20 cellular contexts compared by ENCODE assay signal in the genomic region with DNA sequence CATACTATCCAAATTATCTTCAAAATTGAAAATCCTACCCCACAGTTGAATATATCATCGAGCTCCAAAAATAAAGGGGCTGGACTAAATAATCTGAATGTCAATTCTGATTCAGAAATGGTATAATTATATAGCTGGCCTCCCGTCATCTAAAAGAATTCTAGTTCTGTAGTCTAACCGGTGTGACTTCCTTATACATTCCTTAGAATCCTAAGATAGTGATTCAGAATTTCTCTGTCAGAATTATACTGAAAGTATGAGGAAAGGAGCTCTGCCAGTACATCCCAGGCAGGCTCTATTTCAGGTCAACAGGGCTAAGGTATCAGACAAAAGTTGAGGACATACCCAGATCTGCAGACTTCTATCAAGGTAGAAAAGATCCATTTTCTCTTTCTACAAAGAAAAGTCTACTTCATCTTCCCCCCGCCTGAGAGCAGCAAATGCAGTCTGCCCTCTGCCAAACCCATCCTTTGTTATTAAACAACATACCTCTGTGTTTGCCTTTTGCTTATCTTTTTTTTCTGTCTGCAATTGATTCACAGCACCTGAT.
DNase-seq lines count a peak whose midpoint lies in the region; ATAC-seq and TF ChIP-seq lines count a peak whose summit lies in the region.
"Had no signal": no experiment of that assay in that cellular context is flagged by ENCODE, and none has a peak within 500 bp of the region (broad histone marks: within the 10 kb centered on the region; RNA-seq: fewer than 3 reads in every experiment).

No MANE protein-coding gene starts in this region.

- H3K27ac ChIP-seq in RWPE2 (ENCODE audit: poor library complexity, severe bottlenecking) (peak overlapping the region; percentile 67), epithelial cell of prostate (peak overlapping the region; percentile 71), transverse colon (no peak overlapping the region)
- H3K27ac ChIP-seq: heart right ventricle, psoas muscle had no signal

- H3K9me3 ChIP-seq in RWPE2 (ENCODE audit: severe bottlenecking) (no peaks in the 10 kb centered on the region), transverse colon (no peaks in the 10 kb centered on the region)
- H3K9me3 ChIP-seq: psoas muscle had no signal

- H3K4me3 ChIP-seq in RWPE2 (ENCODE audit: severe bottlenecking) (no peak overlapping the region), transverse colon (no peak overlapping the region)
- H3K4me3 ChIP-seq: heart right ventricle, psoas muscle had no signal

- peaks cover 15% of the 10 kb centered on the region for H3K4me1 ChIP-seq in RWPE2 (ENCODE audit: insufficient read depth, poor library complexity, severe bottlenecking)
- H3K4me1 ChIP-seq in transverse colon = no peaks in the 10 kb centered on the region
- H3K4me1 ChIP-seq: psoas muscle had no signal

- 72 to 81% methylated on average over 4 of the region's 4 CpGs for WGBS in transverse colon (ENCODE audit: low coverage in 1 of 2), 2 donors

- peak; percentile 99 for ATAC-seq in RWPE2 (ENCODE audit: low read depth)
- ATAC-seq in GM18873 (IDR thresholded peaks at IDR 0.05; ENCODE audit: low FRiP score, unreplicated experiment) = no peak
- ATAC-seq: activated CD8-positive, alpha-beta T cell treated with anti-CD3 and anti-CD28 coated beads for 36 hours; heart right ventricle; psoas muscle; WTC11 had no signal

- DNase-seq in GM03348 (ENCODE audit: low spot score) = peak; percentile 35
- no peak for DNase-seq in RWPE2 (ENCODE audit: low spot score)
- DNase-seq in epithelial cell of prostate (ENCODE audit: low read depth, low spot score) = no peak
- DNase-seq in renal cortical epithelial cell (ENCODE audit: low read depth) = peak; percentile 36
- no peak for DNase-seq in transverse colon
- DNase-seq in NCI-H2227 (lab: John Stamatoyannopoulos, UW; ENCODE audit: unreplicated experiment) = no peak
- DNase-seq in activated CD4-positive, alpha-beta T cell treated with anti-CD3 and anti-CD28 coated beads, Interleukin-2, amount 50 U/mL, for 48 hours = no peak
- DNase-seq: activated CD8-positive, alpha-beta T cell treated with anti-CD3 and anti-CD28 coated beads for 36 hours; activated T-cell treated with anti-CD3 and anti-CD28 coated beads, Interleukin-2, amount 50 U/mL, for 24 hours; C1 segment of cervical spinal cord; DMS153; heart right ventricle; islet precursor cell; midbrain; NCI-H187; NCI-H446 treated with DMSO at 0.1 percent for 48 hours; psoas muscle; Right ventricle myocardium superior had no signal

- H3K36me3 ChIP-seq in RWPE2 (ENCODE audit: low read depth) = no peaks in the 10 kb centered on the region
- no peaks in the 10 kb centered on the region for H3K36me3 ChIP-seq in transverse colon
- H3K36me3 ChIP-seq: heart right ventricle had no signal

- no peak for TF ChIP-seq EP300 in transverse colon (IDR thresholded peaks at IDR 0.05; ENCODE audit: low read depth)

- TF ChIP-seq POLR2A in transverse colon (IDR thresholded peaks at IDR 0.05) = no peak

- in situ Hi-C loops in transverse colon (cut with MboI; ENCODE audit: low pct_ligation_motif_present in 1 of 4, low pct_unique_long_range_greater_than_20kb in 1 of 4, low sequenced_read_pairs in 3 of 4) = no loop called here

- intact Hi-C loops in transverse colon (cut with DNase I; ENCODE audit: low total_unique reads) = no loop called here

- no peaks in the 10 kb centered on the region for H3K27me3 ChIP-seq in RWPE2 (ENCODE audit: insufficient read depth, poor library complexity, severe bottlenecking)
- H3K27me3 ChIP-seq in transverse colon = no peaks in the 10 kb centered on the region
- H3K27me3 ChIP-seq: heart right ventricle had no signal

- TF ChIP-seq CTCF in RWPE2 (IDR thresholded peaks at IDR 0.05; ENCODE audit: poor library complexity, severe bottlenecking) = no peak
- TF ChIP-seq CTCF in transverse colon (IDR thresholded peaks at IDR 0.05) = no peak

Comparison
In these comparisons a context has a peak if more than half of its experiments do, and no peak if none do; other contexts are left out.
1. DNase-seq: peak in GM03348 (single experiment) and renal cortical epithelial cell (single experiment); none in RWPE2 (single experiment), epithelial cell of prostate (single experiment), transverse colon (single experiment), NCI-H2227 (single experiment) and activated CD4-positive, alpha-beta T cell treated with anti-CD3 and anti-CD28 coated beads, Interleukin-2, amount 50 U/mL, for 48 hours (0 of 2).
2. H3K27ac ChIP-seq: peak in RWPE2 (single experiment) and epithelial cell of prostate (single experiment); none in transverse colon (0 of 4).